8 cellular contexts compared by ENCODE assay signal in genomic region chr5:139774980-139775654, GRCh38. TPM values are rescaled to one million over a fixed set of nuclear protein-coding genes. Genes with fewer than 3 reads are reported as not detected.
DNase-seq lines count a peak whose midpoint lies in the region; ATAC-seq, FAIRE-seq and TF ChIP-seq lines count a peak whose summit lies in the region.

No MANE protein-coding gene starts in this region.

- H3K27me3 ChIP-seq in H9 (ENCODE audit: insufficient read depth, low read length), result no peaks in the 10 kb centered on the region
- H3K27me3 ChIP-seq in bronchial epithelial cell (ENCODE audit: control insufficient read depth, insufficient read depth, low read length), result peaks cover 5% of the 10 kb centered on the region

- H3K9me3 ChIP-seq in H9 (ENCODE audit: control insufficient read depth, low read depth, low read length), result no peaks in the 10 kb centered on the region

- no peaks in the 10 kb centered on the region for H3K79me2 ChIP-seq in H9 (ENCODE audit: insufficient read depth, low read length)

- H3K23me2 ChIP-seq in H9 (ENCODE audit: insufficient read length, low read depth, low read length, poor library complexity, severe bottlenecking), result no peaks in the 10 kb centered on the region

- H4K20me1 ChIP-seq in H9 (ENCODE audit: control insufficient read depth, insufficient read depth, insufficient read length), result no peaks in the 10 kb centered on the region

- no peak overlapping the region for H2BK20ac ChIP-seq in H9 (ENCODE audit: low read depth, low read length, poor library complexity, severe bottlenecking)

- H2BK120ac ChIP-seq in H9 (ENCODE audit: low read depth, low read length, poor library complexity, severe bottlenecking), result no peak overlapping the region

- no peak overlapping the region for H4K8ac ChIP-seq in H9 (replicated peaks; ENCODE audit: insufficient read length, low read depth, low read length)

- H3K4me1 ChIP-seq in H9 (ENCODE audit: insufficient read depth, low read length), result no peaks in the 10 kb centered on the region

- no peak overlapping the region for H3K18ac ChIP-seq in H9 (ENCODE audit: insufficient read length, low read depth, low read length)

- DNase-seq in EL (peak; percentile 59), H9 (peak; percentile 94), NCI-H1092 (lab: John Stamatoyannopoulos, UW) (peak; percentile 20), activated B cell treated with CpG ODN at 0.5 μM for 24 hours (peak; percentile 83), bronchial epithelial cell (ENCODE audit: low read depth) (no peak), left colon (peak; percentile 43 to 79), pons (ENCODE audit: low spot score) (no peak)
- DNase-seq in stimulated activated CD4-positive, alpha-beta T cell treated with anti-CD3 and anti-CD28 coated beads, TNF-alpha, amount 100 ng/mL, for 1 hour (ENCODE audit: low read depth in 3 of 3, low spot score in 1 of 3), result peak; percentile 19 to 78 (median 58)

- no peak for FAIRE-seq in bronchial epithelial cell (lab: Jason Lieb, UNC)

- ATAC-seq in activated B cell treated with CpG ODN at 0.5 μM for 24 hours (ENCODE audit: low read depth), result peak; percentile 96
- peak; percentile 87 for ATAC-seq in left colon

- no peak overlapping the region for H3K9ac ChIP-seq in H9 (ENCODE audit: extremely low read depth, insufficient read length, low read length)

- H3K4me3 Mint-ChIP-seq in H9 (no peak overlapping the region; a peak in 1 of 5 replicates), activated B cell treated with CpG ODN at 0.5 μM for 24 hours (peak overlapping the region; percentile 59)

- H3K36me3 ChIP-seq in bronchial epithelial cell (ENCODE audit: control insufficient read depth, insufficient read depth, low read length), result no peaks in the 10 kb centered on the region

- H3K36me3 Mint-ChIP-seq in H9 (ENCODE audit: insufficient read depth in 1 of 3, low read depth in 3 of 3) (no peaks in the 10 kb centered on the region), activated B cell treated with CpG ODN at 0.5 μM for 24 hours (ENCODE audit: low read depth) (no peaks in the 10 kb centered on the region)

- no peak overlapping the region for H3K23ac ChIP-seq in H9 (ENCODE audit: insufficient read length, low read depth, low read length)

- no peak overlapping the region for H3K4me3 ChIP-seq in bronchial epithelial cell (ENCODE audit: low read depth, low read length)

- H4K5ac ChIP-seq in H9 (ENCODE audit: insufficient read length, low read depth, low read length), result no peak overlapping the region

- intact Hi-C loops in activated B cell treated with CpG ODN at 0.5 μM for 24 hours (cut with micrococcal nuclease) (loop anchor here (1.0 kb wide), 1 partner anchor 12 kb away; no protein-coding TSS in a partner anchor), left colon (cut with DNase I, micrococcal nuclease) (no loop called here)

- no peak overlapping the region for H2BK12ac ChIP-seq in H9 (ENCODE audit: insufficient read length, low read depth, low read length)

- H3K27ac ChIP-seq in H9 (ENCODE audit: insufficient read length, low read depth, low read length), result no peak overlapping the region

- peaks cover 66% of the 10 kb centered on the region for H3K27me3 Mint-ChIP-seq in H9 (ENCODE audit: low read depth)
- peaks cover 3% of the 10 kb centered on the region for H3K27me3 Mint-ChIP-seq in activated B cell treated with CpG ODN at 0.5 μM for 24 hours

- H2AFZ ChIP-seq in H9 (ENCODE audit: low read length), result no peak overlapping the region

- H3T11ph ChIP-seq in H9 (ENCODE audit: low read length), result no peak overlapping the region

- CTCF ChIA-PET in activated B cell treated with CpG ODN at 0.5 μM for 24 hours (lab: Charles Lee), result interaction anchor here (0.6 to 3.6 kb wide), 16 partner anchors 9 to 353 kb away, joined by 3 to 32 read pairs (median 4); no protein-coding TSS in a partner anchor

- POLR2A ChIA-PET in activated B cell treated with CpG ODN at 0.5 μM for 24 hours (lab: Charles Lee), result interaction anchor here (1.1 kb wide), 1 partner anchor 8 kb away, joined by 3 read pairs; no protein-coding TSS in a partner anchor

- no peak overlapping the region for H3K4ac ChIP-seq in H9 (ENCODE audit: low read depth, low read length)

- H2BK15ac ChIP-seq in H9 (ENCODE audit: low read depth, low read length), result no peak overlapping the region

- H3K79me1 ChIP-seq in H9 (ENCODE audit: insufficient read depth, low read depth, low read length, poor library complexity, severe bottlenecking), result no peaks in the 10 kb centered on the region

- no peak overlapping the region for H3K14ac ChIP-seq in H9 (ENCODE audit: insufficient read depth, low read length)

- H2AK5ac ChIP-seq in H9 (ENCODE audit: insufficient read length, low read length), result no peak overlapping the region

- WGBS in H9 (ENCODE audit: extremely low coverage, insufficient read length, low lambda C conversion rate), result no CpG with 5 or more reads among the region's 32 CpGs

- peak overlapping the region; percentile 10 for H3K4me2 ChIP-seq in H9 (ENCODE audit: insufficient read depth, insufficient read length, low read length)

- no peak overlapping the region for H4K91ac ChIP-seq in H9 (ENCODE audit: insufficient read length, low read depth, low read length)

- H3K27ac Mint-ChIP-seq in H9, result no peak overlapping the region
- peak overlapping the region; percentile 46 for H3K27ac Mint-ChIP-seq in activated B cell treated with CpG ODN at 0.5 μM for 24 hours

- H3K9me3 Mint-ChIP-seq in H9 (no peaks in the 10 kb centered on the region), activated B cell treated with CpG ODN at 0.5 μM for 24 hours (no peaks in the 10 kb centered on the region)

- H3K56ac ChIP-seq in H9 (ENCODE audit: insufficient read length, low read depth, low read length), result no peak overlapping the region

- peaks cover 5 to 15% of the 10 kb centered on the region in 2 experiments for H3K4me1 Mint-ChIP-seq in H9
- peaks cover 12% of the 10 kb centered on the region for H3K4me1 Mint-ChIP-seq in activated B cell treated with CpG ODN at 0.5 μM for 24 hours

- TF ChIP-seq CTCF in H9 (conservative IDR thresholded peaks at IDR 0.05) (peak; percentile 98), activated B cell treated with CpG ODN at 0.5 μM for 24 hours (IDR thresholded peaks at IDR 0.05) (peak; percentile 84), bronchial epithelial cell (IDR thresholded peaks at IDR 0.05; ENCODE audit: insufficient read depth, low read length, severe bottlenecking) (peak; percentile 86)

- H2BK5ac ChIP-seq in H9 (ENCODE audit: insufficient read length, low read length), result no peak overlapping the region

RNA-seq across cellular contexts. Expression of gene PSD2, which starts 20.5 kb away (rescaled TPM):
- total RNA-seq in H9 (2021), result 0.09 and 0.22 TPM in 2 replicates
- total RNA-seq in activated B cell treated with CpG ODN at 0.5 μM for 24 hours, result not detected in 2 replicates
- total RNA-seq in bronchial epithelial cell, result under 0.01 TPM in 1 of 2 replicates, not detected in the other
- total RNA-seq in left colon, result under 1 TPM in 1 of 2 donors, not detected in 1; 0.08 TPM

Comparison
In these comparisons a context has a peak if more than half of its experiments do, and no peak if none do; other contexts are left out.
1. DNase-seq: peak in EL (single experiment), H9 (single experiment), NCI-H1092 (single experiment), activated B cell treated with CpG ODN at 0.5 μM for 24 hours (single experiment), left colon (2 of 2) and stimulated activated CD4-positive, alpha-beta T cell treated with anti-CD3 and anti-CD28 coated beads, TNF-alpha, amount 100 ng/mL, for 1 hour (3 of 3); none in bronchial epithelial cell (single experiment) and pons (single experiment).
2. Peak in every context shown above with its lines, with median percentiles within 50 percentile points of each other: CTCF ChIP-seq.